8 cellular contexts compared by ENCODE assay signal in the genomic region with DNA sequence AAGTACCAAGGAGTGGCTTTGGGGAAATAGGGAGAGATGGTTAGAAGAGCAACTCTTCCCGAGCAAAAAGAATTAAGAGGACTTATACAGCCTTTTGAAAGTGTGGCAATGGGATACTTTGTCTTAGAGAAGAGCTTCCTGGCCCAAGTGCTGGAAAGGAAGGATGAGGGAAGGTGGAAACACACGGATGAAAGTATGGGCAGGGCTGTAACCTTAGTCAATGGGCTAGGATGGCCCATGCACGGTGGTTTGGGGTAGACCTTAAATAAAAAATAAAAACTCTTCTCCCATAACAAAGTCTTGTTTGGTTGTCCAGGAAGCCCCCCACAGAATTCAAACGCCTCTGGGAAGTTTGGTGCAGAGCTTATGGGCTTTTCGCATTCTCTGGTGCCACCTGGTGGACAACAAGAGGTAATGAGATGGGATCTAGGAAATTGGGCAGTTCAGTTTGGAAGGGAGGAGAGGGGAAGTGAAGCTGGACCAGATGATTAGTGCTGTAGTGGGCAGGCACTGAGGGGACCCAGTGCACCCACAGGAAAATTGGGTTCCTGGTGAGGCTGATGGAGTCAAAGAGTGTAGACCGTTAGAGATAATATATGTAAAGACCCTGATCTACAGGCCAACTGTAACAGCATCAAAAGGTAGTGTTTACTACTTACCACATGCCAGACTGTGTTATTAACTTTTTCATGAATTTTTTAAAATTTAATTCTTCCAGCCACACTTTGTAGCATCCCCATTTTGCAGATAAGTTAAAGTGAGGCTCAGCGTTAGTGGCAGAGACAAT. TPM values are rescaled to one million over a fixed set of nuclear protein-coding genes. Genes with fewer than 3 reads are reported as not detected.
DNase-seq lines count a peak whose midpoint lies in the region; ATAC-seq and TF ChIP-seq lines count a peak whose summit lies in the region.

No MANE protein-coding gene starts in this region.

- no TSS peak for BruUV-seq in mammary epithelial cell (replicated peaks; lab: Mats Ljungman, UMichigan)

- dilution Hi-C loops in mammary epithelial cell (cut with HindIII; ENCODE audit: low sequenced_read_pairs): loop anchor here (25.0 kb wide), 1 partner anchor 530 kb away; the partner anchor contains the start of gene GPR119

- H3K4me2 ChIP-seq in Loucy (ENCODE audit: low read depth, low read length, poor library complexity, severe bottlenecking) (no peak overlapping the region), mammary epithelial cell (ENCODE audit: insufficient read depth, low read depth, low read length) (no peak overlapping the region)

- no peaks in the 10 kb centered on the region for H3K9me2 ChIP-seq in Loucy (replicated peaks; ENCODE audit: low read depth, low read length)

- ATAC-seq in GM18508 (IDR thresholded peaks at IDR 0.05; ENCODE audit: insufficient read depth, unreplicated experiment) (peak; percentile 70), left lobe of liver (peak; percentile 83), GM18520 (IDR thresholded peaks at IDR 0.05; ENCODE audit: unreplicated experiment) (no peak)

- in situ Hi-C loops in mammary epithelial cell (cut with MboI; ENCODE audit: low sequenced_read_pairs in 2 of 2): loop anchor here (5.0 to 25.0 kb wide), 5 partner anchors 372 to 1310 kb away; partner anchors contain the start of gene GPR119 (in 1 of the 2)

- H3K27me3 ChIP-seq in BJ (ENCODE audit: control insufficient read depth, insufficient read depth, low read length) (no peaks in the 10 kb centered on the region), Loucy (ENCODE audit: insufficient read depth, low read length, poor library complexity, severe bottlenecking) (no peaks in the 10 kb centered on the region), mammary epithelial cell (ENCODE audit: insufficient read depth, low read length) (no peaks in the 10 kb centered on the region)

- intact Hi-C loops in mammary epithelial cell (cut with micrococcal nuclease): loop anchor here (1.0 to 5.0 kb wide), 5 partner anchors 342 to 1310 kb away; no protein-coding TSS in a partner anchor

- 26% methylated on average over 7 of the region's 7 CpGs for WGBS in mammary epithelial cell (ENCODE audit: low coverage, missing lambda C conversion rate)

- H3K36me3 ChIP-seq in BJ (ENCODE audit: control insufficient read depth, insufficient read depth, low read length): no peaks in the 10 kb centered on the region
- H3K36me3 ChIP-seq in Loucy (ENCODE audit: insufficient read depth, low read length): no peaks in the 10 kb centered on the region
- no peaks in the 10 kb centered on the region for H3K36me3 ChIP-seq in mammary epithelial cell (ENCODE audit: insufficient read depth, low read length)

- H2AFZ ChIP-seq in Loucy (ENCODE audit: low read length): no peak overlapping the region; the same call in 1 of the 2 replicates
- H2AFZ ChIP-seq in mammary epithelial cell (ENCODE audit: low read depth, low read length): no peak overlapping the region

- H3K4me1 ChIP-seq in Loucy (ENCODE audit: insufficient read depth, low read length, poor library complexity, severe bottlenecking) (no peaks in the 10 kb centered on the region), mammary epithelial cell (ENCODE audit: insufficient read depth, low read length) (no peaks in the 10 kb centered on the region)

- POLR2A ChIA-PET in BJ (lab: Charles Lee): interaction anchor here (0.8 kb wide), 1 partner anchor 524 kb away, joined by 3 read pairs; no protein-coding TSS in a partner anchor

- H3K79me2 ChIP-seq in Loucy (ENCODE audit: insufficient read depth, low read length) (no peaks in the 10 kb centered on the region), mammary epithelial cell (ENCODE audit: insufficient read depth, low read length) (no peaks in the 10 kb centered on the region)

- DNase-seq in BJ (ENCODE audit: low read depth): no peak
- peak; percentile 38 for DNase-seq in SKM-1 treated with dmso at 0.1 percent for 144 hours (lab: John Stamatoyannopoulos, UW; ENCODE audit: unreplicated experiment)
- DNase-seq in mammary epithelial cell: peak; percentile 21
- DNase-seq in left lobe of liver (ENCODE audit: low spot score): peak; percentile 42
- DNase-seq in stimulated activated CD8-positive, alpha-beta memory T cell treated with anti-CD3 and anti-CD28 coated beads, Interleukin-15, amount 100 ng/mL, for 24 hours (ENCODE audit: low read depth): peak; percentile 3

- H4K20me1 ChIP-seq in Loucy (ENCODE audit: insufficient read depth, low read length, poor library complexity, severe bottlenecking): no peaks in the 10 kb centered on the region
- H4K20me1 ChIP-seq in mammary epithelial cell (ENCODE audit: insufficient read depth, low read length): no peaks in the 10 kb centered on the region

- H3K4me3 ChIP-seq in BJ (ENCODE audit: low read depth, low read length): no peak overlapping the region
- H3K4me3 ChIP-seq in Loucy (ENCODE audit: low read length, poor library complexity, severe bottlenecking): no peak overlapping the region
- no peak overlapping the region for H3K4me3 ChIP-seq in mammary epithelial cell (replicated peaks in 1 of 3; ENCODE audit: insufficient read depth in 1 of 3, low read depth in 2 of 3, low read length in 3 of 3)

- no peak overlapping the region for H3K27ac ChIP-seq in mammary epithelial cell (ENCODE audit: insufficient read depth, low read depth, low read length)

- H3K9ac ChIP-seq in Loucy (ENCODE audit: low read depth, low read length, poor library complexity, severe bottlenecking): no peak overlapping the region
- H3K9ac ChIP-seq in mammary epithelial cell (ENCODE audit: insufficient read depth, low read length): no peak overlapping the region

- H3F3A ChIP-seq in Loucy (ENCODE audit: low read depth): no peaks in the 10 kb centered on the region

- CTCF ChIA-PET in BJ (lab: Yijun Ruan, JAX) (interaction anchor here (0.7 to 6.5 kb wide), 14 partner anchors 9 to 632 kb away, joined by 3 to 94 read pairs (median 4); partner anchors contain the start of gene GPR119), mammary epithelial cell (lab: Charles Lee; ENCODE audit: low non-redundant PET) (interaction anchor here (0.6 to 1.1 kb wide), 3 partner anchors 341 to 587 kb away, joined by 3 to 8 read pairs (median 7); no protein-coding TSS in a partner anchor)

- no peaks in the 10 kb centered on the region for H3K9me3 ChIP-seq in Loucy (ENCODE audit: insufficient read depth, low read depth, low read length)
- no peaks in the 10 kb centered on the region for H3K9me3 ChIP-seq in mammary epithelial cell (replicated peaks; ENCODE audit: insufficient read depth, low read length)

- TF ChIP-seq CTCF in BJ (IDR thresholded peaks at IDR 0.05; ENCODE audit: insufficient read depth, low read depth, low read length): peak; percentile 64
- peak; percentile 73 for TF ChIP-seq CTCF in Loucy (conservative IDR thresholded peaks at IDR 0.05; ENCODE audit: low read length)
- TF ChIP-seq CTCF in mammary epithelial cell (conservative IDR thresholded peaks at IDR 0.05 in 1 of 2, IDR thresholded peaks at IDR 0.05 in 1 of 2; ENCODE audit: extremely low read depth in 1 of 2, insufficient read depth in 1 of 2, low read depth in 1 of 2, low read length in 2 of 2): peak; percentile 65 to 87

RNA-seq across cellular contexts. Expression of gene ENOX2, which starts 13.8 kb away (rescaled TPM):
- polyA plus RNA-seq in BJ (2011; rRNA removed) (17.5 and 22.7 TPM in 2 replicates), mammary epithelial cell (11.9 TPM)
- polyA minus RNA-seq in BJ (2011; rRNA and poly(A)+ RNA removed): 7.8 and 8.8 TPM in 2 replicates
- total RNA-seq in mammary epithelial cell (10 to 100 TPM in 1 of 2 donors, 1 to 10 TPM in 1; 9.3 to 20.2 TPM), left lobe of liver (7.1 TPM)
- polyA minus RNA-seq in mammary epithelial cell: 17.0 TPM
